Comparison of ENCODE assay signal across 1 cellular context in genomic region chrX:30680618-30681017, GRCh38.
TF ChIP-seq lines count a peak whose summit lies in the region.

No MANE protein-coding gene starts in this region.

TF ChIP-seq in K562, 482 proteins besides CTCF, POLR2A, EP300 and RAD21 (continued from another document):
- no peak for TF ChIP-seq TRIM24 (IDR thresholded peaks at IDR 0.05)
- TF ChIP-seq, protein P1, sequence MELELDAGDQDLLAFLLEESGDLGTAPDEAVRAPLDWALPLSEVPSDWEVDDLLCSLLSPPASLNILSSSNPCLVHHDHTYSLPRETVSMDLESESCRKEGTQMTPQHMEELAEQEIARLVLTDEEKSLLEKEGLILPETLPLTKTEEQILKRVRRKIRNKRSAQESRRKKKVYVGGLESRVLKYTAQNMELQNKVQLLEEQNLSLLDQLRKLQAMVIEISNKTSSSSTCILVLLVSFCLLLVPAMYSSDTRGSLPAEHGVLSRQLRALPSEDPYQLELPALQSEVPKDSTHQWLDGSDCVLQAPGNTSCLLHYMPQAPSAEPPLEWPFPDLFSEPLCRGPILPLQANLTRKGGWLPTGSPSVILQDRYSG (tag; conservative IDR thresholded peaks at IDR 0.05; ENCODE audit: low read depth), result no peak
- TF ChIP-seq TFAM (CRISPR knock-in tag; conservative IDR thresholded peaks at IDR 0.05), result no peak
